Comparison of ENCODE assay signal across 17 cellular contexts in the genomic region with DNA sequence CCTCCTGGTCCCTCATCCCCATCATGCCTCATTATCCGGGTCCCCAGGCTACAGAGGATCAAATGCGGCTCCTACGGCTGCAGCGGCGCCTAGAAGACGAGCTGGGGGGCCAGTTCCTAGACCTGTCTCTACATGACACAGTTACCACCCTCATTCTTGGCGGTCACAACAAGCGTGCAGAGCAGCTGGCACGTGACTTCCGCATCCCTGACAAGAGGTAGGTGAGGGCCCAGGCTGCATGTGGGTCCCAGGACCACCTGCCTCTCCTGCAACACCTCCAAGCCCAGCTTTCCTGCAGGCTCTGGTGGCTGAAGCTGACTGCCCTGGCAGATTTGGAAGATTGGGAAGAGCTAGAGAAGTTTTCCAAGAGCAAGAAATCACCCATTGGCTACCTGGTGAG. TPM values are rescaled to one million over a fixed set of nuclear protein-coding genes. Genes with fewer than 3 reads are reported as not detected.
DNase-seq lines count a peak whose midpoint lies in the region; ATAC-seq and TF ChIP-seq lines count a peak whose summit lies in the region.
"Had no signal": no experiment of that assay in that cellular context is flagged by ENCODE, and none has a peak within 500 bp of the region (broad histone marks: within the 10 kb centered on the region; RNA-seq: fewer than 3 reads in every experiment).

No MANE protein-coding gene starts in this region.

- H3K27me3 ChIP-seq in spleen (replicated peaks in 1 of 7): no peaks in the 10 kb centered on the region

- H3K27ac Mint-ChIP-seq in activated naive CD4-positive, alpha-beta T cell treated with anti-CD3 and anti-CD28 coated beads for 36 hours: peak overlapping the region; percentile 19
- H3K27ac Mint-ChIP-seq in T-cell: peak overlapping the region; percentile 77 to 82
- H3K27ac Mint-ChIP-seq in effector memory CD8-positive, alpha-beta T cell: peak overlapping the region; percentile 85 to 90

- intact Hi-C loops in activated naive CD4-positive, alpha-beta T cell treated with anti-CD3 and anti-CD28 coated beads for 36 hours (cut with micrococcal nuclease): no loop called here
- intact Hi-C loops in spleen (cut with DNase I; ENCODE audit: low total_unique reads): no loop called here

- peaks cover 22% of the 10 kb centered on the region for H3K36me3 Mint-ChIP-seq in activated naive CD4-positive, alpha-beta T cell treated with anti-CD3 and anti-CD28 coated beads for 36 hours (ENCODE audit: low read depth)
- peaks cover 17% of the 10 kb centered on the region for H3K36me3 Mint-ChIP-seq in T-cell
- H3K36me3 Mint-ChIP-seq in effector memory CD8-positive, alpha-beta T cell (ENCODE audit: insufficient read depth): peaks cover 18% of the 10 kb centered on the region

- peak overlapping the region in 1 of 8 donors; percentile 9 for H3K4me3 ChIP-seq in spleen

- H3K27ac ChIP-seq in spleen: peak overlapping the region in 5 of 8 donors; percentile 22 to 86 (median 39)

- H3K4me1 ChIP-seq in spleen: peaks cover 0 to 34% (median 12%) of the 10 kb centered on the region in 6 donors

- no peak for DNase-seq in activated naive CD4-positive, alpha-beta T cell treated with anti-CD3 and anti-CD28 coated beads for 36 hours
- DNase-seq in activated naive CD4-positive, alpha-beta T cell treated with Interleukin-2 at 50 U/mL for 16 hours: no peak
- peak in 1 of 34 experiments; percentile 7 for DNase-seq in T-cell
- DNase-seq in effector memory CD8-positive, alpha-beta T cell: no peak
- DNase-seq in spleen: no peak
- no peak for DNase-seq in NCI-H2227 treated with DMSO at 0.1 percent for 48 hours (lab: John Stamatoyannopoulos, UW)
- no peak for DNase-seq in SIG-M5 treated with dmso at 0.1 percent for 504 hours (lab: John Stamatoyannopoulos, UW; ENCODE audit: unreplicated experiment)
- DNase-seq: AML-193, GF-D8, KG1, NCI-H1092, NCI-H226, NCI-H526, RPMI8226 had no signal

- no peaks in the 10 kb centered on the region for H3K27me3 Mint-ChIP-seq in activated naive CD4-positive, alpha-beta T cell treated with anti-CD3 and anti-CD28 coated beads for 36 hours (ENCODE audit: low read depth)
- H3K27me3 Mint-ChIP-seq in T-cell: no peaks in the 10 kb centered on the region
- no peaks in the 10 kb centered on the region for H3K27me3 Mint-ChIP-seq in effector memory CD8-positive, alpha-beta T cell

- H3K36me3 ChIP-seq in spleen: peaks cover 0 to 74% (median 59%) of the 10 kb centered on the region in 6 donors

- no peak for ATAC-seq in T-cell (replicated peaks in 1 of 4)
- no peak for ATAC-seq in effector memory CD8-positive, alpha-beta T cell (replicated peaks)
- ATAC-seq in GM18909 (IDR thresholded peaks at IDR 0.05; ENCODE audit: poor library complexity, unreplicated experiment): no peak

- H3K4me1 Mint-ChIP-seq in activated naive CD4-positive, alpha-beta T cell treated with anti-CD3 and anti-CD28 coated beads for 36 hours (ENCODE audit: low read depth): peaks cover 24% of the 10 kb centered on the region
- peaks cover 30 to 39% (median 34%) of the 10 kb centered on the region in 3 donors for H3K4me1 Mint-ChIP-seq in T-cell
- H3K4me1 Mint-ChIP-seq in effector memory CD8-positive, alpha-beta T cell (ENCODE audit: low read depth in 2 of 2): peaks cover 28 to 33% of the 10 kb centered on the region in 2 donors

- POLR2A ChIA-PET in T-cell (lab: Charles Lee): no interaction called here

- CTCF ChIA-PET in activated naive CD4-positive, alpha-beta T cell treated with anti-CD3 and anti-CD28 coated beads for 36 hours (lab: Charles Lee): no interaction called here
- CTCF ChIA-PET in T-cell (lab: Charles Lee): interaction anchor here in 1 of 2 donors (0.5 to 0.9 kb wide), 2 partner anchors 119 to 151 kb away, joined by 3 to 5 read pairs; no protein-coding TSS in a partner anchor

- 88 to 99% (median 98%) methylated on average over 10 of the region's 10 CpGs for WGBS in spleen, 5 donors

- no peak for TF ChIP-seq POLR2A in spleen (IDR thresholded peaks at IDR 0.05)

- no peaks in the 10 kb centered on the region for H3K9me3 ChIP-seq in spleen

- no peaks in the 10 kb centered on the region for H3K9me3 Mint-ChIP-seq in activated naive CD4-positive, alpha-beta T cell treated with anti-CD3 and anti-CD28 coated beads for 36 hours
- no peaks in the 10 kb centered on the region for H3K9me3 Mint-ChIP-seq in T-cell
- no peaks in the 10 kb centered on the region for H3K9me3 Mint-ChIP-seq in effector memory CD8-positive, alpha-beta T cell

- H3K4me3 Mint-ChIP-seq in activated naive CD4-positive, alpha-beta T cell treated with anti-CD3 and anti-CD28 coated beads for 36 hours: no peak overlapping the region
- H3K4me3 Mint-ChIP-seq in T-cell: peak overlapping the region in 1 of 3 donors; percentile 55
- H3K4me3 Mint-ChIP-seq in effector memory CD8-positive, alpha-beta T cell: peak overlapping the region; percentile 39 to 46

- TF ChIP-seq CTCF in spleen (IDR thresholded peaks at IDR 0.05 in 8 of 11, conservative IDR thresholded peaks at IDR 0.05 in 3 of 11): no peak

RNA-seq across cellular contexts. Expression of a gene that starts 8.2 kb away (rescaled TPM):
- 10 to 100 TPM; 31.7 to 32.7 TPM for total RNA-seq in activated naive CD4-positive, alpha-beta T cell treated with anti-CD3 and anti-CD28 coated beads for 36 hours
- total RNA-seq in T-cell (10 to 100 TPM; 66.2 to 98.6 (median 71.5) TPM), spleen (10 to 100 TPM; 47.6 to 65.5 (median 57.0) TPM)
- 10 to 100 TPM; 15.3 to 17.3 (median 15.7) TPM for polyA plus RNA-seq in spleen

RNA-seq across cellular contexts. Expression of a gene that starts 24.6 kb away (rescaled TPM):
- total RNA-seq in activated naive CD4-positive, alpha-beta T cell treated with anti-CD3 and anti-CD28 coated beads for 36 hours: 10 to 100 TPM; 39.0 to 42.0 TPM
- 10 to 100 TPM; 44.5 to 72.2 (median 68.2) TPM for total RNA-seq in T-cell
- total RNA-seq in spleen: 10 to 100 TPM; 32.0 to 51.3 (median 41.4) TPM
- polyA plus RNA-seq in spleen: 100 to 1,000 TPM in 1 of 3 donors, 10 to 100 TPM in 2; 44.5 to 104 (median 66.4) TPM

RNA-seq across cellular contexts. Expression of a gene that starts 24.6 kb away (rescaled TPM):
- total RNA-seq in activated naive CD4-positive, alpha-beta T cell treated with anti-CD3 and anti-CD28 coated beads for 36 hours: 10 to 100 TPM; 44.6 to 44.8 TPM
- total RNA-seq in T-cell (100 to 1,000 TPM in 2 of 5 donors, 10 to 100 TPM in 3; 65.1 to 111 (median 95.2) TPM), spleen (10 to 100 TPM; 38.2 to 57.5 (median 51.7) TPM)
- polyA plus RNA-seq in spleen: 100 to 1,000 TPM in 2 of 3 donors, 10 to 100 TPM in 1; 66.7 to 165 (median 137) TPM

RNA-seq across cellular contexts. Expression of a gene that starts 48.9 kb away (rescaled TPM):
- not detected for total RNA-seq in activated naive CD4-positive, alpha-beta T cell treated with anti-CD3 and anti-CD28 coated beads for 36 hours
- not detected for total RNA-seq in T-cell
- not detected for total RNA-seq in spleen
- not detected for polyA plus RNA-seq in spleen
- total RNA-seq: M059J, OCI-LY7 had no signal

RNA-seq across cellular contexts. Expression of a gene that starts 50.3 kb away (rescaled TPM):
- total RNA-seq in activated naive CD4-positive, alpha-beta T cell treated with anti-CD3 and anti-CD28 coated beads for 36 hours: not detected
- not detected for total RNA-seq in T-cell
- not detected for total RNA-seq in spleen
- polyA plus RNA-seq in spleen: not detected
- total RNA-seq: M059J, OCI-LY7 had no signal

Comparison
In these comparisons a context has a peak if more than half of its experiments do, and no peak if none do; other contexts are left out.
1. H3K27ac Mint-ChIP-seq: peak in every context shown above with its lines; median percentile 88 in effector memory CD8-positive, alpha-beta T cell; 80 in T-cell; 19 in activated naive CD4-positive, alpha-beta T cell treated with anti-CD3 and anti-CD28 coated beads for 36 hours.